ENCODE assay signal across 27 cellular contexts in the genomic region with DNA sequence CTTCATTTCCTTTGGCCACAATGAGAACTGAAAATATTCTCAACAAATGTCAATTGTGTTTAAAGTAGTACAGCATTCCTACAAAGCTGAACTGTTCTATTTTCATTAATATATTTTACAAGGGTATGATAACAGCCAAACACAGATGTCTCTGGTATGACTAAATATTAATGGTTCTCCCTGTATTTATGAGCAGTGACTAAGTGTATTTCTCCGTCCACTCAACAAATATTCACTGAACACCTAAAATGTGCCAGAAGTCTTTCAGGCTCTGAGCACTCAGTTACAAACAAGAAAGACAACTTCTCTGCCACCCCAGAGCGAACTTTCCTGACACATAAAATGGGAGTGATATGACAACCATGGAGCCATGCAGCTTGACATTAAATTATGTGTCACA.
"Had no signal": no experiment of that assay in that cellular context is flagged by ENCODE, and none has a peak within 500 bp of the region (broad histone marks: within the 10 kb centered on the region; RNA-seq: fewer than 3 reads in every experiment).

No MANE protein-coding gene starts in this region.

- H3K27ac ChIP-seq: ascending aorta, brain microvascular endothelial cell, heart right ventricle, parathyroid adenoma, thyroid gland, upper lobe of right lung, WERI-Rb-1 had no signal

- H3K27me3 Mint-ChIP-seq: activated T-cell treated with anti-CD3 and anti-CD28 coated beads, Interleukin-2, amount 50 U/mL, for 24 hours; activated T-helper 17 cell treated with anti-CD3 and anti-CD28 coated beads, Interleukin-2, amount 50 U/mL, for 72 hours; dendritic cell treated with granulocyte-macrophage colony-stimulating factor and Interleukin-4, amounts not matched to agents 40 ng/mL and 50 ng/mL, for 4 days; stimulated activated naive CD8-positive, alpha-beta T cell treated with anti-CD3 and anti-CD28 coated beads, Interleukin-15, Interleukin-2, amounts not matched to agents 100 ng/mL and 50 ng/mL, for 24 hours had no signal

- H3K4me3 Mint-ChIP-seq: activated T-cell treated with anti-CD3 and anti-CD28 coated beads, Interleukin-2, amount 50 U/mL, for 24 hours; activated T-helper 17 cell treated with anti-CD3 and anti-CD28 coated beads, Interleukin-2, amount 50 U/mL, for 72 hours; dendritic cell treated with granulocyte-macrophage colony-stimulating factor and Interleukin-4, amounts not matched to agents 40 ng/mL and 50 ng/mL, for 4 days; nephron progenitor cell; stimulated activated naive CD8-positive, alpha-beta T cell treated with anti-CD3 and anti-CD28 coated beads, Interleukin-15, Interleukin-2, amounts not matched to agents 100 ng/mL and 50 ng/mL, for 24 hours; T-helper 2 cell treated with Interferon-gamma antibody and Interleukin-4, amounts not matched to agents 5 μg/mL and 100 μg/mL, for 36 hours had no signal

- H3K4me1 ChIP-seq: ascending aorta, heart right ventricle, parathyroid adenoma, thyroid gland, upper lobe of right lung had no signal

- H3K9me3 Mint-ChIP-seq: activated naive CD4-positive, alpha-beta T cell treated with anti-CD3 and anti-CD28 coated beads, Interleukin-2, amount 50 U/mL, for 72 hours; activated T-cell treated with anti-CD3 and anti-CD28 coated beads, Interleukin-2, amount 50 U/mL, for 24 hours; activated T-helper 17 cell treated with anti-CD3 and anti-CD28 coated beads, Interleukin-2, amount 50 U/mL, for 72 hours; dendritic cell treated with granulocyte-macrophage colony-stimulating factor and Interleukin-4, amounts not matched to agents 40 ng/mL and 50 ng/mL, for 4 days; nephron progenitor cell; stimulated activated naive CD8-positive, alpha-beta T cell treated with anti-CD3 and anti-CD28 coated beads, Interleukin-15, Interleukin-2, amounts not matched to agents 100 ng/mL and 50 ng/mL, for 24 hours; T-helper 2 cell treated with Interferon-gamma antibody and Interleukin-4, amounts not matched to agents 5 μg/mL and 100 μg/mL, for 36 hours had no signal

- DNase-seq: activated CD4-positive, CD25-positive, alpha-beta regulatory T cell treated with anti-CD3 and anti-CD28 coated beads, Interleukin-2, amount 50 U/mL, for 72 hours; activated CD8-positive, alpha-beta memory T cell treated with anti-CD3 and anti-CD28 coated beads for 24 hours; activated CD8-positive, alpha-beta memory T cell treated with anti-CD3 and anti-CD28 coated beads, Interleukin-2, amount 50 U/mL, for 4 hours; activated T-cell treated with anti-CD3 and anti-CD28 coated beads, Interleukin-2, amount 50 U/mL, for 24 hours; brain microvascular endothelial cell; caudate nucleus; effector CD8-positive, alpha-beta T cell; heart right ventricle; islet precursor cell; left cardiac atrium; mesenchymal stem cell; mucosa of descending colon; nephron progenitor cell; right cardiac atrium; stimulated activated CD4-positive, alpha-beta T cell treated with anti-CD3 and anti-CD28 coated beads, Interleukin-12 subunit alpha, Interleukin-12 subunit beta, amount 100 ng/mL, for 4 hours; substantia nigra; thyroid gland; upper lobe of right lung; WERI-Rb-1 had no signal

- H3K9me3 ChIP-seq: ascending aorta, heart right ventricle, mucosa of descending colon, thyroid gland, upper lobe of right lung had no signal

- H3K27ac Mint-ChIP-seq: activated naive CD4-positive, alpha-beta T cell treated with anti-CD3 and anti-CD28 coated beads, Interleukin-2, amount 50 U/mL, for 72 hours; activated T-cell treated with anti-CD3 and anti-CD28 coated beads, Interleukin-2, amount 50 U/mL, for 24 hours; activated T-helper 17 cell treated with anti-CD3 and anti-CD28 coated beads, Interleukin-2, amount 50 U/mL, for 72 hours; dendritic cell treated with granulocyte-macrophage colony-stimulating factor and Interleukin-4, amounts not matched to agents 40 ng/mL and 50 ng/mL, for 4 days; nephron progenitor cell; stimulated activated naive CD8-positive, alpha-beta T cell treated with anti-CD3 and anti-CD28 coated beads, Interleukin-15, Interleukin-2, amounts not matched to agents 100 ng/mL and 50 ng/mL, for 24 hours; T-helper 2 cell treated with Interferon-gamma antibody and Interleukin-4, amounts not matched to agents 5 μg/mL and 100 μg/mL, for 36 hours had no signal

- H2AFZ ChIP-seq: parathyroid adenoma had no signal

- H3K4me1 Mint-ChIP-seq: activated T-helper 17 cell treated with anti-CD3 and anti-CD28 coated beads, Interleukin-2, amount 50 U/mL, for 72 hours had no signal

- H3K79me2 ChIP-seq: parathyroid adenoma had no signal

- H3K4me3 ChIP-seq: ascending aorta, heart right ventricle, mucosa of descending colon, thyroid gland, upper lobe of right lung had no signal

- ATAC-seq: activated naive CD4-positive, alpha-beta T cell treated with anti-CD3 and anti-CD28 coated beads, Interleukin-2, amount 50 U/mL, for 72 hours; activated T-helper 17 cell treated with anti-CD3 and anti-CD28 coated beads, Interleukin-2, amount 50 U/mL, for 72 hours; esophagus mucosa; heart right ventricle; left cardiac atrium; mucosa of descending colon; right cardiac atrium; upper lobe of right lung had no signal

- H3K9ac ChIP-seq: parathyroid adenoma had no signal

- H3K27me3 ChIP-seq: ascending aorta, brain microvascular endothelial cell, heart right ventricle, thyroid gland, upper lobe of right lung had no signal
